Comparison of ENCODE assay signal across 14 cellular contexts in the genomic region with DNA sequence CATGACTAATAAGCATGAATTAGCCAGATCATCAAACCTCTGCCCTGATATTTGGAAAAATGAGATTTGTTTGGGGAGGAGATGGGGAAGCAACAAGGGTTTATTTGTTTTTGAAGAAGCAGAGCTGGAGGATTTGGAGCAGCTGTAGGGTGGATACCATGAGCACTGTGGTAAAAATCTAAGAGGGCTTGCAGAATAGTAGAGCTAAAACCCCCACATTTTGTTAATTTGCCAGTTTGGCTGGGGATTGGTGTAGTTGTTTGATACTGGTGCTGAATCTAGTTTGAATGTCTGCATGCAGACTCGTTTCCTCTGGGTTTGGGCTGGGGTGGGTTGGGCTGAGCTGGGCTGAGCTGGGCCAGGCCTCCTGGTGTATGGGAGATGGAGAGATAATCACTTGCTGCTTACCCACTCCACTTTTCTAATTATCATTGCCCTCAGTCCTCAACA. TPM values are rescaled to one million over a fixed set of nuclear protein-coding genes. Genes with fewer than 3 reads are reported as not detected.
DNase-seq lines count a peak whose midpoint lies in the region; ATAC-seq and TF ChIP-seq lines count a peak whose summit lies in the region.
"Had no signal": no experiment of that assay in that cellular context is flagged by ENCODE, and none has a peak within 500 bp of the region (broad histone marks: within the 10 kb centered on the region; RNA-seq: fewer than 3 reads in every experiment).

No MANE protein-coding gene starts in this region.

- H3K9ac ChIP-seq in colonic mucosa (ENCODE audit: low read depth in 2 of 2, low read length in 2 of 2): no peak overlapping the region

- intact Hi-C loops in heart right ventricle (cut with DNase I) (no loop called here), Right ventricle myocardium inferior (cut with DNase I) (no loop called here), colonic mucosa (cut with DNase I) (no loop called here)

- TF ChIP-seq CTCF in heart right ventricle (IDR thresholded peaks at IDR 0.05) (no peak), colonic mucosa (IDR thresholded peaks at IDR 0.05) (no peak)

- H3K27ac ChIP-seq in heart right ventricle (peak overlapping the region in 7 of 10 donors; percentile 22 to 68 (median 34)), caudate nucleus (ENCODE audit: low read depth, low read length) (peak overlapping the region; percentile 48), mesodermal cell (ENCODE audit: low read depth, low read length, severe bottlenecking) (peak overlapping the region; percentile 10), colonic mucosa (no peak overlapping the region)
- H3K27ac ChIP-seq: upper lobe of left lung had no signal

- H3K27me3 ChIP-seq in heart right ventricle: no peaks in the 10 kb centered on the region
- H3K27me3 ChIP-seq in colonic mucosa: no peaks in the 10 kb centered on the region
- H3K27me3 ChIP-seq: upper lobe of left lung had no signal

- H3K4me1 ChIP-seq in heart right ventricle (peaks cover 0 to 56% (median 40%) of the 10 kb centered on the region in 9 donors), mesodermal cell (ENCODE audit: control insufficient read depth, insufficient read depth, low read length, poor library complexity, severe bottlenecking) (peaks cover 11% of the 10 kb centered on the region), colonic mucosa (peaks cover 3% of the 10 kb centered on the region)

- 35 to 47% methylated on average over 1 of the region's 1 CpG for WGBS in heart right ventricle, 2 donors
- no CpG with 5 or more reads among the region's 1 CpG for WGBS in mesodermal cell (ENCODE audit: insufficient coverage in 2 of 2), 2 experiments

- ATAC-seq in heart right ventricle (peak in 5 of 8 donors; percentile 53 to 70 (median 57)), Right ventricle myocardium inferior (no peak), GM19395 (IDR thresholded peaks at IDR 0.05; ENCODE audit: unreplicated experiment) (no peak)

- DNase-seq in heart right ventricle: no peak
- DNase-seq in Right ventricle myocardium inferior (ENCODE audit: missing footprints): no peak
- peak in 8 of 61 donors; percentile 6 to 32 (median 10) for DNase-seq in caudate nucleus (lab: John Stamatoyannopoulos, UW)
- no peak for DNase-seq in NCI-H345 treated with DMSO at 0.1 percent for 48 hours (lab: John Stamatoyannopoulos, UW; ENCODE audit: unreplicated experiment)
- no peak for DNase-seq in colonic mucosa
- no peak for DNase-seq in NCI-H128 (lab: John Stamatoyannopoulos, UW; ENCODE audit: unreplicated experiment)
- DNase-seq: activated CD4-positive, alpha-beta T cell treated with anti-CD3 and anti-CD28 coated beads, Interleukin-2, amount 50 U/mL, for 1 hour; activated gamma-delta T cell; DMS153; NCI-H1436 treated with DMSO at 0.1 percent for 48 hours; NK-92 treated with Interleukin-12 subunit alpha and Interleukin-12 subunit beta, amount 100 ng/mL, for 24 hours had no signal

- H3K9me3 ChIP-seq in heart right ventricle (no peaks in the 10 kb centered on the region), mesodermal cell (ENCODE audit: control insufficient read depth, low read length) (no peaks in the 10 kb centered on the region), colonic mucosa (no peaks in the 10 kb centered on the region)
- H3K9me3 ChIP-seq: upper lobe of left lung had no signal

- H3K4me3 ChIP-seq in heart right ventricle (peak overlapping the region in 2 of 10 donors; percentile 3 to 5), mesodermal cell (ENCODE audit: extremely low read depth, insufficient read depth, low read length, poor library complexity, severe bottlenecking) (no peak overlapping the region), colonic mucosa (no peak overlapping the region)
- H3K4me3 ChIP-seq: upper lobe of left lung had no signal

- peaks cover 0 to 8% (median 0%) of the 10 kb centered on the region in 9 donors for H3K36me3 ChIP-seq in heart right ventricle
- H3K36me3 ChIP-seq in mesodermal cell (ENCODE audit: control insufficient read depth, insufficient read depth, low read length): peaks cover 10% of the 10 kb centered on the region
- no peaks in the 10 kb centered on the region for H3K36me3 ChIP-seq in colonic mucosa
- H3K36me3 ChIP-seq: upper lobe of left lung had no signal

RNA-seq across cellular contexts. Expression of gene SMAD1, which starts 43.7 kb away (rescaled TPM):
- total RNA-seq in heart right ventricle (10 to 100 TPM in 9 of 10 donors, 1 to 10 TPM in 1; 9.4 to 19.4 (median 16.2) TPM), Right ventricle myocardium inferior (12.0 TPM), colonic mucosa (10 to 100 TPM; 40.4 to 47.3 TPM)
- 1 to 10 TPM; 2.6 to 4.3 TPM for polyA plus RNA-seq in heart right ventricle
- 21.1 TPM for polyA plus RNA-seq in mesodermal cell (2013, experiment 1 of 2)
- polyA plus RNA-seq in mesodermal cell (2013, experiment 2 of 2): 22.5 TPM

Comparison
In these comparisons a context has a peak if more than half of its experiments do, and no peak if none do; other contexts are left out.
1. ATAC-seq: peak in heart right ventricle (5 of 8); none in Right ventricle myocardium inferior (single experiment) and GM19395 (single experiment).